8 cellular contexts compared by ENCODE assay signal in genomic region chr1:154972517-154973343, GRCh38. TPM values are rescaled to one million over a fixed set of nuclear protein-coding genes. Genes with fewer than 3 reads are reported as not detected.
A peak's percentile ranks its signal among the peaks of the same experiment; 100 is the strongest.
DNase-seq lines count a peak whose midpoint lies in the region; ATAC-seq, FAIRE-seq and TF ChIP-seq lines count a peak whose summit lies in the region.

No MANE protein-coding gene starts in this region.

- peaks cover 78% of the 10 kb centered on the region for H3K4me1 ChIP-seq in left ventricle myocardium inferior

- no peaks in the 10 kb centered on the region for H3K9me3 Mint-ChIP-seq in stimulated activated naive CD8-positive, alpha-beta T cell treated with anti-CD3 and anti-CD28 coated beads, Interleukin-15, Interleukin-2, amounts not matched to agents 100 ng/mL and 50 ng/mL, for 24 hours
- no peaks in the 10 kb centered on the region for H3K9me3 Mint-ChIP-seq in stimulated activated naive CD8-positive, alpha-beta T cell treated with anti-CD3 and anti-CD28 coated beads, Interleukin-15, amount 100 ng/mL, for 72 hours
- no peaks in the 10 kb centered on the region for H3K9me3 Mint-ChIP-seq in activated CD8-positive, alpha-beta T cell treated with anti-CD3 and anti-CD28 coated beads for 36 hours

- no peak for DNase-seq in stimulated activated naive CD8-positive, alpha-beta T cell treated with anti-CD3 and anti-CD28 coated beads, Interleukin-15, amount 100 ng/mL, for 72 hours
- DNase-seq in activated CD8-positive, alpha-beta T cell treated with anti-CD3 and anti-CD28 coated beads for 36 hours, result peak; percentile 28
- DNase-seq in left ventricle myocardium inferior (peak; percentile 52), retinal pigment epithelial cell (ENCODE audit: low read depth) (peak; percentile 84), GM20000 (ENCODE audit: low spot score) (no peak), D721Med (ENCODE audit: insufficient read length, low spot score) (no peak), NCI-H187 treated with DMSO at 0.1 percent for 48 hours (lab: John Stamatoyannopoulos, UW) (no peak)

- H3K36me3 ChIP-seq in left ventricle myocardium inferior, result peaks cover 14% of the 10 kb centered on the region

- no peak for TF ChIP-seq CTCF in activated CD8-positive, alpha-beta T cell treated with anti-CD3 and anti-CD28 coated beads for 36 hours (IDR thresholded peaks at IDR 0.05)
- TF ChIP-seq CTCF in left ventricle myocardium inferior (IDR thresholded peaks at IDR 0.05; ENCODE audit: borderline replicate concordance) (no peak), retinal pigment epithelial cell (conservative IDR thresholded peaks at IDR 0.05; ENCODE audit: low read depth, low read length) (no peak), GM20000 (IDR thresholded peaks at IDR 0.05; ENCODE audit: extremely low read depth, missing control alignments) (no peak), D721Med (IDR thresholded peaks at IDR 0.05; ENCODE audit: insufficient read depth, missing control alignments) (no peak)

- CTCF ChIA-PET in activated CD8-positive, alpha-beta T cell treated with anti-CD3 and anti-CD28 coated beads for 36 hours (lab: Charles Lee), result interaction anchor here (0.8 to 6.5 kb wide), 11 partner anchors 8 to 221 kb away, joined by 3 to 34 read pairs (median 4); partner anchors contain the start of genes PBXIP1, PMVK and PYGO2

- H3K27ac ChIP-seq in left ventricle myocardium inferior (replicated peaks), result peak overlapping the region; percentile 97

- POLR2A ChIA-PET in activated CD8-positive, alpha-beta T cell treated with anti-CD3 and anti-CD28 coated beads for 36 hours (lab: Charles Lee), result interaction anchor here (0.8 to 6.9 kb wide), 8 partner anchors 11 to 29 kb away, joined by 3 to 55 read pairs (median 10); partner anchors contain the start of genes FLAD1, PBXIP1 and PYGO2

- H3K27me3 ChIP-seq in left ventricle myocardium inferior (ENCODE audit: low read depth), result no peaks in the 10 kb centered on the region

- FAIRE-seq in D721Med (lab: Jason Lieb, UNC), result no peak

- H3K9me3 ChIP-seq in left ventricle myocardium inferior (replicated peaks), result no peaks in the 10 kb centered on the region

- peaks cover 20% of the 10 kb centered on the region for H3K36me3 Mint-ChIP-seq in stimulated activated naive CD8-positive, alpha-beta T cell treated with anti-CD3 and anti-CD28 coated beads, Interleukin-15, Interleukin-2, amounts not matched to agents 100 ng/mL and 50 ng/mL, for 24 hours (ENCODE audit: low read depth)
- H3K36me3 Mint-ChIP-seq in activated CD8-positive, alpha-beta T cell treated with anti-CD3 and anti-CD28 coated beads for 36 hours (ENCODE audit: low read depth), result peaks cover 12% of the 10 kb centered on the region

- no peaks in the 10 kb centered on the region for H3K27me3 Mint-ChIP-seq in stimulated activated naive CD8-positive, alpha-beta T cell treated with anti-CD3 and anti-CD28 coated beads, Interleukin-15, Interleukin-2, amounts not matched to agents 100 ng/mL and 50 ng/mL, for 24 hours
- H3K27me3 Mint-ChIP-seq in stimulated activated naive CD8-positive, alpha-beta T cell treated with anti-CD3 and anti-CD28 coated beads, Interleukin-15, amount 100 ng/mL, for 72 hours, result no peaks in the 10 kb centered on the region
- no peaks in the 10 kb centered on the region for H3K27me3 Mint-ChIP-seq in activated CD8-positive, alpha-beta T cell treated with anti-CD3 and anti-CD28 coated beads for 36 hours

- H3K4me3 Mint-ChIP-seq in stimulated activated naive CD8-positive, alpha-beta T cell treated with anti-CD3 and anti-CD28 coated beads, Interleukin-15, Interleukin-2, amounts not matched to agents 100 ng/mL and 50 ng/mL, for 24 hours, result no peak overlapping the region
- H3K4me3 Mint-ChIP-seq in stimulated activated naive CD8-positive, alpha-beta T cell treated with anti-CD3 and anti-CD28 coated beads, Interleukin-15, amount 100 ng/mL, for 72 hours, result no peak overlapping the region
- H3K4me3 Mint-ChIP-seq in activated CD8-positive, alpha-beta T cell treated with anti-CD3 and anti-CD28 coated beads for 36 hours, result no peak overlapping the region

- H3K4me3 ChIP-seq in left ventricle myocardium inferior (peak overlapping the region; percentile 82), retinal pigment epithelial cell (ENCODE audit: low read length) (peak overlapping the region; percentile 85)

- ATAC-seq in stimulated activated naive CD8-positive, alpha-beta T cell treated with anti-CD3 and anti-CD28 coated beads, Interleukin-15, amount 100 ng/mL, for 72 hours, result no peak
- no peak for ATAC-seq in activated CD8-positive, alpha-beta T cell treated with anti-CD3 and anti-CD28 coated beads for 36 hours

- H3K4me1 Mint-ChIP-seq in stimulated activated naive CD8-positive, alpha-beta T cell treated with anti-CD3 and anti-CD28 coated beads, Interleukin-15, Interleukin-2, amounts not matched to agents 100 ng/mL and 50 ng/mL, for 24 hours (ENCODE audit: low read depth), result peaks cover 35% of the 10 kb centered on the region
- H3K4me1 Mint-ChIP-seq in stimulated activated naive CD8-positive, alpha-beta T cell treated with anti-CD3 and anti-CD28 coated beads, Interleukin-15, amount 100 ng/mL, for 72 hours, result peaks cover 49% of the 10 kb centered on the region
- H3K4me1 Mint-ChIP-seq in activated CD8-positive, alpha-beta T cell treated with anti-CD3 and anti-CD28 coated beads for 36 hours (ENCODE audit: low read depth), result peaks cover 28% of the 10 kb centered on the region

- H3K27ac Mint-ChIP-seq in stimulated activated naive CD8-positive, alpha-beta T cell treated with anti-CD3 and anti-CD28 coated beads, Interleukin-15, Interleukin-2, amounts not matched to agents 100 ng/mL and 50 ng/mL, for 24 hours, result peak overlapping the region; percentile 59
- H3K27ac Mint-ChIP-seq in stimulated activated naive CD8-positive, alpha-beta T cell treated with anti-CD3 and anti-CD28 coated beads, Interleukin-15, amount 100 ng/mL, for 72 hours, result peak overlapping the region in 1 of 2 donors; percentile 71
- H3K27ac Mint-ChIP-seq in activated CD8-positive, alpha-beta T cell treated with anti-CD3 and anti-CD28 coated beads for 36 hours, result peak overlapping the region; percentile 67

- intact Hi-C loops in activated CD8-positive, alpha-beta T cell treated with anti-CD3 and anti-CD28 coated beads for 36 hours (cut with micrococcal nuclease), result loop anchor here (5.0 kb wide), 2 partner anchors 45 to 90 kb away; partner anchors contain the start of gene EFNA4
- intact Hi-C loops in left ventricle myocardium inferior (cut with micrococcal nuclease), result no loop called here

RNA-seq across cellular contexts. Expression of gene CKS1B, which starts 1.8 kb away (rescaled TPM):
- 100 to 1,000 TPM; 172 to 173 TPM for total RNA-seq in activated CD8-positive, alpha-beta T cell treated with anti-CD3 and anti-CD28 coated beads for 36 hours
- 17.8 TPM for total RNA-seq in left ventricle myocardium inferior

RNA-seq across cellular contexts. Expression of gene SHC1, which starts 2.2 kb away (rescaled TPM):
- total RNA-seq in activated CD8-positive, alpha-beta T cell treated with anti-CD3 and anti-CD28 coated beads for 36 hours, result 10 to 100 TPM; 32.3 to 34.2 TPM
- total RNA-seq in left ventricle myocardium inferior, result 43.0 TPM

RNA-seq across cellular contexts. Expression of gene FLAD1, which starts 10.4 kb away (rescaled TPM):
- total RNA-seq in activated CD8-positive, alpha-beta T cell treated with anti-CD3 and anti-CD28 coated beads for 36 hours, result 10 to 100 TPM; 31.5 to 32.9 TPM
- 30.1 TPM for total RNA-seq in left ventricle myocardium inferior

RNA-seq across cellular contexts. Expression of gene PYGO2, which starts 11.1 kb away (rescaled TPM):
- 10 to 100 TPM; 21.2 to 21.8 TPM for total RNA-seq in activated CD8-positive, alpha-beta T cell treated with anti-CD3 and anti-CD28 coated beads for 36 hours
- total RNA-seq in left ventricle myocardium inferior, result 12.9 TPM

RNA-seq across cellular contexts. Expression of gene PBXIP1, which starts 16.8 kb away (rescaled TPM):
- 10 to 100 TPM; 17.7 to 19.4 TPM for total RNA-seq in activated CD8-positive, alpha-beta T cell treated with anti-CD3 and anti-CD28 coated beads for 36 hours
- 52.3 TPM for total RNA-seq in left ventricle myocardium inferior

Comparison
In these comparisons a context has a peak if more than half of its experiments do, and no peak if none do; other contexts are left out.
1. DNase-seq: peak in activated CD8-positive, alpha-beta T cell treated with anti-CD3 and anti-CD28 coated beads for 36 hours (single experiment), left ventricle myocardium inferior (single experiment) and retinal pigment epithelial cell (single experiment); none in stimulated activated naive CD8-positive, alpha-beta T cell treated with anti-CD3 and anti-CD28 coated beads, Interleukin-15, amount 100 ng/mL, for 72 hours (0 of 2), GM20000 (single experiment), D721Med (single experiment) and NCI-H187 treated with DMSO at 0.1 percent for 48 hours (single experiment).